15 cellular contexts compared by ENCODE assay signal in the genomic region with DNA sequence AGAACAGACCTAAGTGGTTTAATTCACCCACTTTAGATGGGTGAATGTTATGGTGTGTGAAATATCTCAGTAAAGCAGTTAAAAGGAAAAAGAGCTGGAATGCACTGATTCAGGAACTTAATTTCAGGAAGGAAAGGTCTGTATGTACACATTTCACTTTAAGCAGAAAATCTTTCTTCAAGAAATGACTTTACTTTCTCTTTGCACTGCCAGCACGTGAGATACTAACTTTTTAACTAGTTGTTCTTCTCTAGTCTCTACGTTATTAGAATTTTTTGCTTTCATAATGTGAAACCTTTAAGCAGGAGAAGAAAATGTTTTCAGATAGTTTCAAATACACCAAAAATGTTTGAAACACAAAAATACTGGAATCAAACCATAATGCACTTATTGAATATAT. TPM values are rescaled to one million over a fixed set of nuclear protein-coding genes. Genes with fewer than 3 reads are reported as not detected.
A peak's percentile ranks its signal among the peaks of the same experiment; 100 is the strongest.
DNase-seq lines count a peak whose midpoint lies in the region; ATAC-seq, FAIRE-seq and TF ChIP-seq lines count a peak whose summit lies in the region.
"Had no signal": no experiment of that assay in that cellular context is flagged by ENCODE, and none has a peak within 500 bp of the region (broad histone marks: within the 10 kb centered on the region; RNA-seq: fewer than 3 reads in every experiment).

No MANE protein-coding gene starts in this region.

- no peaks in the 10 kb centered on the region for H3K9me3 Mint-ChIP-seq in activated CD4-positive, alpha-beta T cell treated with anti-CD3 and anti-CD28 coated beads, Interleukin-2, amount 10 ng/mL, durations not matched to agents 24 days and 14 days

- BruUV-seq in GM12878 (replicated peaks; lab: Mats Ljungman, UMichigan): no TSS peak

- peak overlapping the region; percentile 22 for H3K4me3 Mint-ChIP-seq in activated CD4-positive, alpha-beta T cell treated with anti-CD3 and anti-CD28 coated beads, Interleukin-2, amount 10 ng/mL, durations not matched to agents 24 days and 14 days

- H3K9ac ChIP-seq in GM12878 (ENCODE audit: control insufficient read depth, insufficient read depth, low read length) (no peak overlapping the region), mesendoderm (ENCODE audit: low read length) (no peak overlapping the region)

- H2BK5ac ChIP-seq in mesendoderm (ENCODE audit: low read length): no peak overlapping the region

- in situ Hi-C loops in GM12878 (cut with MboI): no loop called here

- 0% methylated on average over 2 of the region's 2 CpGs for WGBS in GM12878 (ENCODE audit: insufficient coverage, insufficient replicate concordance, low lambda C conversion rate, missing lambda C conversion rate)
- no CpG with 5 or more reads among the region's 2 CpGs for WGBS in mesendoderm (ENCODE audit: extremely low coverage, insufficient coverage, low lambda C conversion rate)

- FAIRE-seq in GM12878 (lab: Jason Lieb, UNC): peak; percentile 81

- intact Hi-C loops in activated CD4-positive, alpha-beta T cell treated with anti-CD3 and anti-CD28 coated beads, Interleukin-2, amount 10 ng/mL, durations not matched to agents 24 days and 14 days (cut with micrococcal nuclease): no loop called here
- intact Hi-C loops in GM12878 (cut with micrococcal nuclease; ENCODE audit: unreplicated experiment): no loop called here

- ATAC-seq in HG02884 (IDR thresholded peaks at IDR 0.05; ENCODE audit: unreplicated experiment): peak; percentile 59
- no peak for ATAC-seq in GM12878

- no peak for TF ChIP-seq POLR2A in GM12878 (IDR thresholded peaks at IDR 0.05; ENCODE audit: low read depth, low read length)

- no peak overlapping the region for H3K23ac ChIP-seq in mesendoderm (ENCODE audit: low read length)

- DNase-seq in activated CD4-positive, alpha-beta T cell treated with anti-CD3 and anti-CD28 coated beads, Interleukin-2, amount 10 ng/mL, durations not matched to agents 24 days and 14 days: no peak
- DNase-seq in activated CD4-positive, alpha-beta T cell treated with anti-CD3 and anti-CD28 coated beads, Interleukin-2, amount 50 U/mL, for 48 hours: no peak
- DNase-seq in GM12878 (ENCODE audit: low read depth, low spot score): no peak
- DNase-seq in osteoblast (ENCODE audit: insufficient read length, low spot score, missing footprints): peak; percentile 8
- DNase-seq in OCI-M2 (lab: John Stamatoyannopoulos, UW; ENCODE audit: unreplicated experiment): no peak
- DNase-seq in effector CD4-positive, alpha-beta T cell: no peak
- no peak for DNase-seq in mesendoderm
- DNase-seq: 8988T, activated gamma-delta T cell treated with Interleukin-2 at 50 U/mL for 16 hours, DMS 273 treated with DMSO at 0.1 percent for 48 hours, Kasumi-1, NCI-H2081, trophoblast cell had no signal

- peaks cover 4% of the 10 kb centered on the region for H3K27me3 Mint-ChIP-seq in activated CD4-positive, alpha-beta T cell treated with anti-CD3 and anti-CD28 coated beads, Interleukin-2, amount 10 ng/mL, durations not matched to agents 24 days and 14 days

- peaks cover 4% of the 10 kb centered on the region for H3K4me1 Mint-ChIP-seq in activated CD4-positive, alpha-beta T cell treated with anti-CD3 and anti-CD28 coated beads, Interleukin-2, amount 10 ng/mL, durations not matched to agents 24 days and 14 days

- RAD21 ChIA-PET in GM12878 (lab: Charles Lee; ENCODE audit: unreplicated experiment): no interaction called here

- no peak overlapping the region for H3K18ac ChIP-seq in mesendoderm (ENCODE audit: low read length)

- H4K20me1 ChIP-seq in GM12878 (ENCODE audit: control insufficient read depth, insufficient read depth): no peaks in the 10 kb centered on the region
- no peaks in the 10 kb centered on the region for H4K20me1 ChIP-seq in osteoblast (ENCODE audit: insufficient read depth, low read length)

- peak overlapping the region; percentile 48 for H3K4me2 ChIP-seq in GM12878 (ENCODE audit: control insufficient read depth, insufficient read depth)
- peak overlapping the region; percentile 70 for H3K4me2 ChIP-seq in osteoblast (ENCODE audit: insufficient read depth, low read length)
- no peak overlapping the region for H3K4me2 ChIP-seq in mesendoderm (ENCODE audit: low read length)

- H2BK15ac ChIP-seq in mesendoderm (replicated peaks; ENCODE audit: low read depth): no peak overlapping the region

- no peak overlapping the region for H3K27ac Mint-ChIP-seq in activated CD4-positive, alpha-beta T cell treated with anti-CD3 and anti-CD28 coated beads, Interleukin-2, amount 10 ng/mL, durations not matched to agents 24 days and 14 days

- SMC1A ChIA-PET in GM12878 (lab: Charles Lee; ENCODE audit: uncharacterized antibody, unreplicated experiment): interaction anchor here (1.3 kb wide), 1 partner anchor 17 kb away, joined by 3 read pairs; no protein-coding TSS in a partner anchor

- no peaks in the 10 kb centered on the region for H3K36me3 ChIP-seq in GM12878 (ENCODE audit: control insufficient read depth in 2 of 2, insufficient read depth in 2 of 2, low read length in 1 of 2)
- H3K36me3 ChIP-seq in osteoblast (ENCODE audit: insufficient read depth, low read length): no peaks in the 10 kb centered on the region
- H3K36me3 ChIP-seq in mesendoderm (ENCODE audit: control insufficient read depth, insufficient read depth, low read length): no peaks in the 10 kb centered on the region

- no peaks in the 10 kb centered on the region for H3K79me1 ChIP-seq in mesendoderm (ENCODE audit: low read length)

- H4K8ac ChIP-seq in mesendoderm (ENCODE audit: low read depth, low read length): no peak overlapping the region

- POLR2A ChIA-PET in GM12878 (lab: Charles Lee): no interaction called here

- no peak for TF ChIP-seq RAD21 in GM12878 (IDR thresholded peaks at IDR 0.05; ENCODE audit: insufficient read depth, low read depth, low read length)

- H3K56ac ChIP-seq in mesendoderm (ENCODE audit: low read length): no peak overlapping the region

- CTCF ChIA-PET in GM12878 (lab: Yijun Ruan, JAX): no interaction called here

- no peaks in the 10 kb centered on the region for H3K79me2 ChIP-seq in GM12878 (ENCODE audit: control insufficient read depth, insufficient read depth, low read length)
- no peaks in the 10 kb centered on the region for H3K79me2 ChIP-seq in osteoblast (ENCODE audit: insufficient read depth, low read length)
- no peaks in the 10 kb centered on the region for H3K79me2 ChIP-seq in mesendoderm (ENCODE audit: control insufficient read depth, insufficient read depth, low read length)

- H3K27ac ChIP-seq in GM12878 (ENCODE audit: control insufficient read depth, insufficient read depth) (no peak overlapping the region), osteoblast (ENCODE audit: low read depth, low read length) (no peak overlapping the region), mesendoderm (ENCODE audit: low read depth, low read length) (no peak overlapping the region)
- H3K27ac ChIP-seq: skin epidermis had no signal

- H3K4ac ChIP-seq in mesendoderm (ENCODE audit: low read depth, low read length): no peak overlapping the region

- H2AK5ac ChIP-seq in mesendoderm (ENCODE audit: low read length): no peak overlapping the region

- TF ChIP-seq CTCF in GM12878 (IDR thresholded peaks at IDR 0.05 in 2 of 3, conservative IDR thresholded peaks at IDR 0.05 in 1 of 3; ENCODE audit: control insufficient read depth in 2 of 3, extremely low read depth in 1 of 3, insufficient read depth in 1 of 3, low read depth in 3 of 3, low read length in 3 of 3) (no peak), osteoblast (IDR thresholded peaks at IDR 0.05; ENCODE audit: extremely low read depth, low read depth, low read length) (no peak)

- H3K27me3 ChIP-seq in GM12878 (replicated peaks in 1 of 2; ENCODE audit: control insufficient read depth in 2 of 2, insufficient read depth in 2 of 2, low read length in 1 of 2) (no peaks in the 10 kb centered on the region), osteoblast (ENCODE audit: insufficient read depth, low read length) (no peaks in the 10 kb centered on the region), mesendoderm (ENCODE audit: insufficient read depth, low read length, poor library complexity) (no peaks in the 10 kb centered on the region)

- H3K4me3 ChIP-seq in GM12878 (no peak overlapping the region), osteoblast (ENCODE audit: insufficient read depth, low read length) (peak overlapping the region; percentile 53), mesendoderm (ENCODE audit: low read length) (no peak overlapping the region)
- H3K4me3 ChIP-seq: skin epidermis had no signal

- no peak overlapping the region for H4K5ac ChIP-seq in mesendoderm (ENCODE audit: low read length)

- no peaks in the 10 kb centered on the region for H3K4me1 ChIP-seq in GM12878 (ENCODE audit: control insufficient read depth, insufficient read depth, low read length)
- H3K4me1 ChIP-seq in osteoblast (ENCODE audit: insufficient read depth, low read length): no peaks in the 10 kb centered on the region
- no peaks in the 10 kb centered on the region for H3K4me1 ChIP-seq in mesendoderm (ENCODE audit: control insufficient read depth, low read depth, low read length)

- H3K9me3 ChIP-seq in GM12878 (replicated peaks; ENCODE audit: control insufficient read depth, insufficient read depth, low read length): no peaks in the 10 kb centered on the region
- no peaks in the 10 kb centered on the region for H3K9me3 ChIP-seq in osteoblast (ENCODE audit: low read depth, low read length)

- no peak overlapping the region for H2BK120ac ChIP-seq in mesendoderm (ENCODE audit: low read depth, low read length)

- no peaks in the 10 kb centered on the region for H3K36me3 Mint-ChIP-seq in activated CD4-positive, alpha-beta T cell treated with anti-CD3 and anti-CD28 coated beads, Interleukin-2, amount 10 ng/mL, durations not matched to agents 24 days and 14 days (ENCODE audit: low read depth)

- H2AFZ ChIP-seq in GM12878 (ENCODE audit: control insufficient read depth, low read depth, low read length) (peak overlapping the region; percentile 54), osteoblast (ENCODE audit: low read length) (peak overlapping the region; percentile 69)

- TF ChIP-seq EP300 in GM12878 (IDR thresholded peaks at IDR 0.05; ENCODE audit: borderline replicate concordance in 1 of 2, control insufficient read depth in 1 of 2, low read depth in 2 of 2, low read length in 2 of 2): no peak

RNA-seq across cellular contexts. Expression of gene C4orf46, which starts 18.8 kb away (rescaled TPM):
- total RNA-seq in activated CD4-positive, alpha-beta T cell treated with anti-CD3 and anti-CD28 coated beads, Interleukin-2, amount 10 ng/mL, durations not matched to agents 24 days and 14 days: 16.7 and 18.8 TPM in 2 replicates
- 13.0 and 13.1 TPM in 2 replicates for total RNA-seq in GM12878 (2013; cell fraction: nucleolus; rRNA removed)
- 16.2 and 17.2 TPM in 2 replicates for total RNA-seq in GM12878 (2014; rRNA removed)
- 19.8 and 20.8 TPM in 2 replicates for total RNA-seq in GM12878 (2014; rRNA removed; fragmentation: Illumina TruSeq; extraction: Trizol)
- total RNA-seq in GM12878 (2021): 14.4 and 16.4 TPM in 2 replicates
- polyA plus RNA-seq in GM12878 (2011; ENCODE audit: low read depth): 8.6 TPM
- polyA plus RNA-seq in GM12878 (2011; rRNA removed): 40.2 and 47.8 TPM in 2 replicates
- polyA plus RNA-seq in GM12878 (2011; cell fraction: cytosol; rRNA removed): 11.7 and 14.0 TPM in 2 replicates
- 9.3 and 9.7 TPM in 2 replicates for polyA plus RNA-seq in GM12878 (2011; cell fraction: nucleus; rRNA removed)
- 9.6 and 10.5 TPM in 2 replicates for polyA plus RNA-seq in GM12878 (2012)
- 24.8 and 43.6 TPM in 2 replicates for polyA plus RNA-seq in GM12878 (2014; fragmentation: Illumina TruSeq; extraction: Trizol)
- 10 to 100 TPM in 1 of 2 experiments, 1 to 10 TPM in 1; 9.3 to 12.0 TPM for polyA plus RNA-seq in GM12878 (2014; fragmentation: Nextera tagmentation; extraction: Ambion mirVana)
- polyA plus RNA-seq in GM12878 (2014; rRNA removed): 15.3 and 20.1 TPM in 2 replicates
- polyA plus RNA-seq in GM12878 (2016; fragmentation: Nextera tagmentation; extraction: Ambion mirVana): 10 to 100 TPM; 32.6 to 35.1 TPM
- polyA minus RNA-seq in GM12878 (2011; rRNA and poly(A)+ RNA removed): 8.4 and 20.6 TPM in 2 replicates
- polyA minus RNA-seq in GM12878 (2011; cell fraction: cytosol; rRNA and poly(A)+ RNA removed): 4.9 and 6.9 TPM in 2 replicates
- 3.6 and 5.5 TPM in 2 replicates for polyA minus RNA-seq in GM12878 (2011; cell fraction: nucleus; rRNA and poly(A)+ RNA removed)
- 12.3 and 12.7 TPM in 2 replicates for total RNA-seq in osteoblast
- polyA plus RNA-seq in mesendoderm (2013, experiment 1 of 2): 25.8 TPM
- 25.4 TPM for polyA plus RNA-seq in mesendoderm (2013, experiment 2 of 2)

RNA-seq across cellular contexts. Expression of gene ETFDH, which starts 19.2 kb away (rescaled TPM):
- 20.8 and 24.7 TPM in 2 replicates for total RNA-seq in activated CD4-positive, alpha-beta T cell treated with anti-CD3 and anti-CD28 coated beads, Interleukin-2, amount 10 ng/mL, durations not matched to agents 24 days and 14 days
- total RNA-seq in GM12878 (2013; cell fraction: nucleolus; rRNA removed): 53.7 and 57.5 TPM in 2 replicates
- 15.4 and 18.0 TPM in 2 replicates for total RNA-seq in GM12878 (2014; rRNA removed)
- total RNA-seq in GM12878 (2014; rRNA removed; fragmentation: Illumina TruSeq; extraction: Trizol): 21.4 and 22.0 TPM in 2 replicates
- 12.4 and 16.3 TPM in 2 replicates for total RNA-seq in GM12878 (2021)
- polyA plus RNA-seq in GM12878 (2011; ENCODE audit: low read depth): 15.8 TPM
- 30.4 and 43.7 TPM in 2 replicates for polyA plus RNA-seq in GM12878 (2011; rRNA removed)
- polyA plus RNA-seq in GM12878 (2011; cell fraction: cytosol; rRNA removed): 17.7 and 21.9 TPM in 2 replicates
- 27.0 and 27.5 TPM in 2 replicates for polyA plus RNA-seq in GM12878 (2011; cell fraction: nucleus; rRNA removed)
- polyA plus RNA-seq in GM12878 (2012): 14.6 and 15.0 TPM in 2 replicates
- polyA plus RNA-seq in GM12878 (2014; fragmentation: Illumina TruSeq; extraction: Trizol): 22.5 and 27.9 TPM in 2 replicates
- 10 to 100 TPM; 10.9 to 17.9 TPM for polyA plus RNA-seq in GM12878 (2014; fragmentation: Nextera tagmentation; extraction: Ambion mirVana)
- polyA plus RNA-seq in GM12878 (2014; rRNA removed): 19.3 and 20.5 TPM in 2 replicates
- polyA plus RNA-seq in GM12878 (2016; fragmentation: Nextera tagmentation; extraction: Ambion mirVana): 10 to 100 TPM; 25.4 to 29.4 TPM
- 7.8 and 11.5 TPM in 2 replicates for polyA minus RNA-seq in GM12878 (2011; rRNA and poly(A)+ RNA removed)
- 5.1 and 6.1 TPM in 2 replicates for polyA minus RNA-seq in GM12878 (2011; cell fraction: cytosol; rRNA and poly(A)+ RNA removed)
- 5.3 and 13.8 TPM in 2 replicates for polyA minus RNA-seq in GM12878 (2011; cell fraction: nucleus; rRNA and poly(A)+ RNA removed)
- total RNA-seq in osteoblast: 29.0 and 29.2 TPM in 2 replicates
- polyA plus RNA-seq in mesendoderm (2013, experiment 1 of 2): 14.7 TPM
- 14.3 TPM for polyA plus RNA-seq in mesendoderm (2013, experiment 2 of 2)
